25 cellular contexts compared by ENCODE assay signal in genomic region chr3:116029286-116029685, GRCh38.
"Had no signal": no experiment of that assay in that cellular context is flagged by ENCODE, and none has a peak within 500 bp of the region (broad histone marks: within the 10 kb centered on the region; RNA-seq: fewer than 3 reads in every experiment).

No MANE protein-coding gene starts in this region.

- H3K27me3 ChIP-seq: gastrocnemius medialis, heart left ventricle, hepatocyte, neutrophil, sigmoid colon, stomach, testis, tibial artery, upper lobe of left lung had no signal

- H3K27ac ChIP-seq: gastrocnemius medialis, heart left ventricle, hepatocyte, lower lobe of right lung, neutrophil, parathyroid adenoma, sigmoid colon, stomach, testis, tibial artery, upper lobe of left lung had no signal

- H3K9me3 Mint-ChIP-seq: effector memory CD8-positive, alpha-beta T cell; memory B cell had no signal

- H3K4me1 Mint-ChIP-seq: memory B cell; natural killer cell; stimulated activated effector memory CD8-positive, alpha-beta T cell treated with anti-CD3 and anti-CD28 coated beads, Interleukin-12 subunit alpha, Interleukin-12 subunit beta, amount 100 ng/mL, for 72 hours had no signal

- ATAC-seq: effector memory CD8-positive, alpha-beta T cell; gastrocnemius medialis; heart left ventricle; left colon; left ventricle myocardium superior; lower lobe of right lung; natural killer cell; right cardiac atrium; stimulated activated effector memory CD8-positive, alpha-beta T cell treated with anti-CD3 and anti-CD28 coated beads, Interleukin-12 subunit alpha, Interleukin-12 subunit beta, amount 100 ng/mL, for 72 hours had no signal

- DNase-seq: cerebellar nuclear complex; cortex of kidney; effector memory CD8-positive, alpha-beta T cell; gastrocnemius medialis; heart left ventricle; kidney; left colon; left ventricle myocardium superior; lower lobe of right lung; natural killer cell; right cardiac atrium; sigmoid colon; stimulated activated CD4-positive, alpha-beta T cell treated with anti-CD3 and anti-CD28 coated beads, Interleukin-2, amount 100 ng/mL, for 24 hours; stimulated activated CD4-positive, alpha-beta T cell treated with anti-CD3 and anti-CD28 coated beads, Interleukin-4, amount 100 ng/mL, for 24 hours; stimulated activated naive CD4-positive, alpha-beta T cell treated with Interleukin-2 at 50 U/mL for 16 hours; stomach; testis; tibial artery; upper lobe of left lung had no signal

- H3K4me1 ChIP-seq: gastrocnemius medialis, heart left ventricle, lower lobe of right lung, parathyroid adenoma, stomach, testis, tibial artery, upper lobe of left lung had no signal

- H3K36me3 Mint-ChIP-seq: memory B cell; natural killer cell; stimulated activated effector memory CD8-positive, alpha-beta T cell treated with anti-CD3 and anti-CD28 coated beads, Interleukin-12 subunit alpha, Interleukin-12 subunit beta, amount 100 ng/mL, for 72 hours had no signal

- H3K4me3 Mint-ChIP-seq: effector memory CD8-positive, alpha-beta T cell; memory B cell; natural killer cell; stimulated activated effector memory CD8-positive, alpha-beta T cell treated with anti-CD3 and anti-CD28 coated beads, Interleukin-12 subunit alpha, Interleukin-12 subunit beta, amount 100 ng/mL, for 72 hours had no signal

- H3K27me3 Mint-ChIP-seq: effector memory CD8-positive, alpha-beta T cell; progenitor cell of endocrine pancreas had no signal

- H3K27ac Mint-ChIP-seq: effector memory CD8-positive, alpha-beta T cell; memory B cell; natural killer cell; progenitor cell of endocrine pancreas; stimulated activated effector memory CD8-positive, alpha-beta T cell treated with anti-CD3 and anti-CD28 coated beads, Interleukin-12 subunit alpha, Interleukin-12 subunit beta, amount 100 ng/mL, for 72 hours had no signal
